In genomic region chr12:91778938-91779400, GRCh38 we compare ENCODE assay signal across 8 cellular contexts.
DNase-seq lines count a peak whose midpoint lies in the region; ATAC-seq, FAIRE-seq and TF ChIP-seq lines count a peak whose summit lies in the region.

No MANE protein-coding gene starts in this region.

- H3K36me3 Mint-ChIP-seq in T-helper 17 cell (ENCODE audit: low read depth) (peaks cover 3% of the 10 kb centered on the region), MCF 10A (ENCODE audit: insufficient read depth, unreplicated experiment) (peaks cover 11% of the 10 kb centered on the region)

- no peaks in the 10 kb centered on the region for H3K27me3 ChIP-seq in suprapubic skin

- no peak overlapping the region for H3K4me3 ChIP-seq in mucosa of descending colon
- H3K4me3 ChIP-seq in suprapubic skin = no peak overlapping the region

- in situ Hi-C loops in ACHN (cut with HindIII; ENCODE audit: low pct_ligation_motif_present, low pct_unique_long_range_greater_than_20kb, low sequenced_read_pairs) = no loop called here

- no peaks in the 10 kb centered on the region for H3K36me3 ChIP-seq in mucosa of descending colon (ENCODE audit: low read depth)
- no peaks in the 10 kb centered on the region for H3K36me3 ChIP-seq in suprapubic skin

- ATAC-seq in HG03196 (IDR thresholded peaks at IDR 0.05; ENCODE audit: unreplicated experiment) = peak; percentile 97
- peak; percentile 82 for ATAC-seq in T-helper 17 cell
- ATAC-seq in mucosa of descending colon = peak; percentile 99

- no TSS peak for BruUV-seq in MCF 10A (replicated peaks; lab: Mats Ljungman, UMichigan)

- CTCF ChIA-PET in MCF 10A (lab: Yijun Ruan, JAX) = interaction anchor here (0.8 to 1.6 kb wide), 4 partner anchors 27 to 397 kb away, joined by 3 to 10 read pairs (median 4); no protein-coding TSS in a partner anchor

- TF ChIP-seq EP300 in suprapubic skin (IDR thresholded peaks at IDR 0.05) = no peak

- TF ChIP-seq POLR2A in suprapubic skin (IDR thresholded peaks at IDR 0.05) = no peak

- peak; percentile 96 for FAIRE-seq in GM19239 (lab: Jason Lieb, UNC)

- H3K9me3 ChIP-seq in T-helper 17 cell (ENCODE audit: control insufficient read depth, low read length, poor library complexity, severe bottlenecking) (no peaks in the 10 kb centered on the region), mucosa of descending colon (no peaks in the 10 kb centered on the region), suprapubic skin (no peaks in the 10 kb centered on the region)

- intact Hi-C loops in MCF 10A (cut with micrococcal nuclease) (loop anchor here (2.0 to 10.0 kb wide), 4 partner anchors 358 to 394 kb away; partner anchors contain the start of gene BTG1), mucosa of descending colon (cut with DNase I, micrococcal nuclease) (no loop called here)

- peak overlapping the region; percentile 25 for H3K27ac ChIP-seq in suprapubic skin

- H3K4me1 ChIP-seq in mucosa of descending colon (ENCODE audit: low read depth) (peaks cover 11% of the 10 kb centered on the region), suprapubic skin (peaks cover 11% of the 10 kb centered on the region)

- H3K4me1 Mint-ChIP-seq in T-helper 17 cell = peaks cover 17% of the 10 kb centered on the region
- H3K4me1 Mint-ChIP-seq in MCF 10A (ENCODE audit: insufficient read depth, unreplicated experiment) = peaks cover 39% of the 10 kb centered on the region

- H3K27me3 Mint-ChIP-seq in T-helper 17 cell (no peaks in the 10 kb centered on the region), MCF 10A (ENCODE audit: insufficient read depth, unreplicated experiment) (no peaks in the 10 kb centered on the region)

- peak; percentile 91 for DNase-seq in ACHN
- DNase-seq in GM19239 (ENCODE audit: insufficient read length, low spot score) = peak; percentile 22
- peak in 1 of 3 donors; percentile 9 for DNase-seq in T-helper 17 cell
- peak; percentile 95 for DNase-seq in MCF 10A (ENCODE audit: unreplicated experiment)
- peak in 1 of 3 donors; percentile 50 for DNase-seq in mucosa of descending colon
- no peak for DNase-seq in suprapubic skin (ENCODE audit: low spot score in 2 of 2)
- no peak for DNase-seq in cerebellar cortex (ENCODE audit: low spot score)

- H3K27ac Mint-ChIP-seq in T-helper 17 cell (peak overlapping the region; percentile 93), MCF 10A (ENCODE audit: low read depth, unreplicated experiment) (peak overlapping the region; percentile 88)

- WGBS in suprapubic skin = 46% methylated on average over 6 of the region's 6 CpGs

- H3K9me3 Mint-ChIP-seq in MCF 10A (ENCODE audit: unreplicated experiment) = no peaks in the 10 kb centered on the region

- TF ChIP-seq CTCF in MCF 10A (IDR thresholded peaks at IDR 0.05; ENCODE audit: unreplicated experiment) (no peak), mucosa of descending colon (IDR thresholded peaks at IDR 0.05) (no peak), suprapubic skin (IDR thresholded peaks at IDR 0.05) (no peak)

- POLR2A ChIA-PET in MCF 10A (lab: Yijun Ruan, JAX) = interaction anchor here (0.5 to 6.1 kb wide), 41 partner anchors 9 to 791 kb away, joined by 3 to 107 read pairs (median 4); partner anchors contain the start of gene BTG1

- H3K4me3 Mint-ChIP-seq in T-helper 17 cell = peak overlapping the region; percentile 72
- peak overlapping the region; percentile 65 for H3K4me3 Mint-ChIP-seq in MCF 10A (ENCODE audit: unreplicated experiment)

Comparison
In these comparisons a context has a peak if more than half of its experiments do, and no peak if none do; other contexts are left out.
1. DNase-seq: peak in ACHN (single experiment), GM19239 (single experiment) and MCF 10A (single experiment); none in suprapubic skin (0 of 2) and cerebellar cortex (single experiment).
2. Peak in every context shown above with its lines, with median percentiles within 50 percentile points of each other: ATAC-seq.